ENCODE assay signal across 8 cellular contexts in genomic region chr6:127120109-127120786, GRCh38. TPM values are rescaled to one million over a fixed set of nuclear protein-coding genes. Genes with fewer than 3 reads are reported as not detected.
DNase-seq lines count a peak whose midpoint lies in the region; ATAC-seq, FAIRE-seq and TF ChIP-seq lines count a peak whose summit lies in the region.

No MANE protein-coding gene starts in this region.

- TF ChIP-seq CTCF in breast epithelium (IDR thresholded peaks at IDR 0.05): no peak
- no peak for TF ChIP-seq CTCF in mammary epithelial cell (conservative IDR thresholded peaks at IDR 0.05 in 1 of 2, IDR thresholded peaks at IDR 0.05 in 1 of 2; ENCODE audit: extremely low read depth in 1 of 2, insufficient read depth in 1 of 2, low read depth in 1 of 2, low read length in 2 of 2)
- TF ChIP-seq CTCF in epithelial cell of proximal tubule (conservative IDR thresholded peaks at IDR 0.05; ENCODE audit: low read depth, low read length): no peak
- TF ChIP-seq CTCF in prostate gland (IDR thresholded peaks at IDR 0.05): no peak

- DNase-seq in breast epithelium (ENCODE audit: low spot score in 2 of 2) (no peak), mammary epithelial cell (no peak), epithelial cell of proximal tubule (ENCODE audit: low read depth) (no peak), prostate gland (ENCODE audit: low spot score) (no peak), HTR-8/SVneo (ENCODE audit: insufficient read length, low spot score) (no peak), GM19238 (ENCODE audit: insufficient read length, low spot score) (no peak)

- 6% methylated on average over 12 of the region's 34 CpGs for WGBS in mammary epithelial cell (ENCODE audit: low coverage, missing lambda C conversion rate)
- WGBS in HUES64: 2% methylated on average over 34 of the region's 34 CpGs
- 7% methylated on average over 28 of the region's 34 CpGs for WGBS in prostate gland

- ATAC-seq in GM18520 (IDR thresholded peaks at IDR 0.05; ENCODE audit: unreplicated experiment): no peak

- H3K27ac ChIP-seq in breast epithelium (peak overlapping the region; percentile 73 to 76), mammary epithelial cell (ENCODE audit: insufficient read depth, low read depth, low read length) (no peak overlapping the region), HUES64 (ENCODE audit: low read depth, low read length) (no peak overlapping the region), prostate gland (peak overlapping the region; percentile 45)

- no peak overlapping the region for H3K9ac ChIP-seq in mammary epithelial cell (ENCODE audit: insufficient read depth, low read length)
- no peak overlapping the region for H3K9ac ChIP-seq in HUES64 (ENCODE audit: low read depth, low read length)

- intact Hi-C loops in breast epithelium (cut with DNase I; ENCODE audit: low total_unique reads) (no loop called here), mammary epithelial cell (cut with micrococcal nuclease) (loop anchor here (2.0 to 10.0 kb wide), 6 partner anchors 145 to 1808 kb away; partner anchors contain the start of genes HINT3 and RNF146), prostate gland (cut with DNase I) (no loop called here)

- in situ Hi-C loops in mammary epithelial cell (cut with MboI; ENCODE audit: low sequenced_read_pairs in 2 of 2): no loop called here

- H3K4me1 ChIP-seq in breast epithelium (peaks cover 0 to 8% of the 10 kb centered on the region in 2 donors), mammary epithelial cell (ENCODE audit: insufficient read depth, low read length) (peaks cover 15% of the 10 kb centered on the region), HUES64 (ENCODE audit: insufficient read depth, low read length) (peaks cover 6% of the 10 kb centered on the region), prostate gland (replicated peaks) (no peaks in the 10 kb centered on the region)

- no peaks in the 10 kb centered on the region for H3K79me2 ChIP-seq in mammary epithelial cell (ENCODE audit: insufficient read depth, low read length)

- TF ChIP-seq POLR2A in breast epithelium (IDR thresholded peaks at IDR 0.05) (no peak), prostate gland (IDR thresholded peaks at IDR 0.05) (no peak)

- H3K9me3 ChIP-seq in breast epithelium (no peaks in the 10 kb centered on the region), mammary epithelial cell (replicated peaks; ENCODE audit: insufficient read depth, low read length) (no peaks in the 10 kb centered on the region), HUES64 (ENCODE audit: insufficient read depth, low read depth, low read length) (no peaks in the 10 kb centered on the region), prostate gland (no peaks in the 10 kb centered on the region)

- H3K4me3 ChIP-seq in breast epithelium (peak overlapping the region; percentile 57 to 83 (median 60)), mammary epithelial cell (replicated peaks in 1 of 3; ENCODE audit: insufficient read depth in 1 of 3, low read depth in 2 of 3, low read length in 3 of 3) (no peak overlapping the region), HUES64 (ENCODE audit: low read length) (peak overlapping the region; percentile 61), epithelial cell of proximal tubule (ENCODE audit: low read depth, low read length) (peak overlapping the region; percentile 58), prostate gland (peak overlapping the region; percentile 37 to 40)

- BruUV-seq in mammary epithelial cell (replicated peaks; lab: Mats Ljungman, UMichigan): no TSS peak

- CTCF ChIA-PET in mammary epithelial cell (lab: Charles Lee; ENCODE audit: low non-redundant PET): no interaction called here

- FAIRE-seq in HTR-8/SVneo (lab: Jason Lieb, UNC): no peak

- H2AFZ ChIP-seq in mammary epithelial cell (ENCODE audit: low read depth, low read length): no peak overlapping the region

- H4K20me1 ChIP-seq in mammary epithelial cell (ENCODE audit: insufficient read depth, low read length): no peaks in the 10 kb centered on the region

- no peak overlapping the region for H3K4me2 ChIP-seq in mammary epithelial cell (ENCODE audit: insufficient read depth, low read depth, low read length)

- peaks cover 0 to 28% of the 10 kb centered on the region in 2 donors for H3K27me3 ChIP-seq in breast epithelium
- peaks cover 44% of the 10 kb centered on the region for H3K27me3 ChIP-seq in mammary epithelial cell (ENCODE audit: insufficient read depth, low read length)
- peaks cover 78% of the 10 kb centered on the region for H3K27me3 ChIP-seq in HUES64 (ENCODE audit: insufficient read depth, low read length)
- H3K27me3 ChIP-seq in prostate gland (replicated peaks; ENCODE audit: insufficient read depth): peaks cover 5% of the 10 kb centered on the region

- H3K36me3 ChIP-seq in breast epithelium (no peaks in the 10 kb centered on the region), mammary epithelial cell (ENCODE audit: insufficient read depth, low read length) (no peaks in the 10 kb centered on the region), HUES64 (ENCODE audit: insufficient read depth, low read length) (no peaks in the 10 kb centered on the region), prostate gland (no peaks in the 10 kb centered on the region)

- dilution Hi-C loops in mammary epithelial cell (cut with HindIII; ENCODE audit: low sequenced_read_pairs): no loop called here

RNA-seq across cellular contexts. Expression of gene RSPO3, which starts 1.8 kb away (rescaled TPM):
- total RNA-seq in breast epithelium: 10 to 100 TPM in 2 of 3 donors, 1 to 10 TPM in 1; 5.9 to 23.3 (median 16.2) TPM
- not detected for total RNA-seq in mammary epithelial cell
- not detected for polyA plus RNA-seq in mammary epithelial cell
- not detected for polyA minus RNA-seq in mammary epithelial cell
- 3.8 TPM for polyA plus RNA-seq in HUES64 (2013, experiment 1 of 2)
- 4.2 TPM for polyA plus RNA-seq in HUES64 (2013, experiment 2 of 2)
- total RNA-seq in epithelial cell of proximal tubule: 0.35 TPM in 1 of 2 replicates, not detected in the other
- total RNA-seq in prostate gland: 1 to 10 TPM; 1.9 to 4.8 TPM

Comparison
In these comparisons a context has a peak if more than half of its experiments do, and no peak if none do; other contexts are left out.
1. H3K27ac ChIP-seq: peak in breast epithelium (2 of 2) and prostate gland (2 of 2); none in mammary epithelial cell (single experiment) and HUES64 (single experiment).
2. H3K4me3 ChIP-seq: peak in breast epithelium (3 of 3), HUES64 (single experiment), epithelial cell of proximal tubule (single experiment) and prostate gland (2 of 2); none in mammary epithelial cell (0 of 3).